ENCODE assay signal across 22 cellular contexts in genomic region chrX:153306527-153307115, GRCh38. TPM values are rescaled to one million over a fixed set of nuclear protein-coding genes. Genes with fewer than 3 reads are reported as not detected.
DNase-seq lines count a peak whose midpoint lies in the region; ATAC-seq and TF ChIP-seq lines count a peak whose summit lies in the region.
"Had no signal": no experiment of that assay in that cellular context is flagged by ENCODE, and none has a peak within 500 bp of the region (broad histone marks: within the 10 kb centered on the region; RNA-seq: fewer than 3 reads in every experiment).

No MANE protein-coding gene starts in this region.

- H2AFZ ChIP-seq in osteoblast (ENCODE audit: low read length) (no peak overlapping the region), SK-N-SH (ENCODE audit: low read depth) (no peak overlapping the region)

- H3K4me2 ChIP-seq in osteoblast (ENCODE audit: insufficient read depth, low read length) (no peak overlapping the region), SK-N-SH (no peak overlapping the region)
- H3K4me2 ChIP-seq: BLaER1 had no signal

- no peaks in the 10 kb centered on the region for H3K36me3 ChIP-seq in right atrium auricular region
- H3K36me3 ChIP-seq in osteoblast (ENCODE audit: insufficient read depth, low read length), result no peaks in the 10 kb centered on the region
- no peaks in the 10 kb centered on the region for H3K36me3 ChIP-seq in SK-N-SH (replicated peaks in 1 of 2; ENCODE audit: control insufficient read depth in 1 of 2, insufficient read depth in 2 of 2, low read length in 1 of 2)
- H3K36me3 ChIP-seq: BLaER1 had no signal

- no peaks in the 10 kb centered on the region for H3F3A ChIP-seq in SK-N-SH (replicated peaks; ENCODE audit: insufficient read depth)

- H3K4me3 ChIP-seq in right atrium auricular region (no peak overlapping the region), coronary artery (no peak overlapping the region), osteoblast (ENCODE audit: insufficient read depth, low read length) (no peak overlapping the region), SK-N-SH (ENCODE audit: low read depth in 2 of 2, low read length in 1 of 2) (no peak overlapping the region)
- H3K4me3 ChIP-seq: BLaER1 had no signal

- TF ChIP-seq RAD21 in SK-N-SH (IDR thresholded peaks at IDR 0.05; ENCODE audit: low read length), result no peak

- H3K4me1 ChIP-seq in right atrium auricular region (no peaks in the 10 kb centered on the region), osteoblast (ENCODE audit: insufficient read depth, low read length) (no peaks in the 10 kb centered on the region), SK-N-SH (ENCODE audit: control insufficient read depth in 1 of 2, insufficient read depth in 2 of 2, low read depth in 1 of 2, low read length in 1 of 2) (no peaks in the 10 kb centered on the region)

- H3K27ac ChIP-seq in right atrium auricular region (no peak overlapping the region), coronary artery (no peak overlapping the region), osteoblast (ENCODE audit: low read depth, low read length) (no peak overlapping the region), SK-N-SH (ENCODE audit: low read depth in 2 of 2, low read length in 1 of 2) (no peak overlapping the region)
- H3K27ac ChIP-seq: BLaER1 had no signal

- no peak for ATAC-seq in left ventricle myocardium superior
- ATAC-seq: CD8-positive, alpha-beta T cell; HCT116 had no signal

- POLR2A ChIA-PET in SK-N-SH (lab: Yijun Ruan, JAX), result no interaction called here

- TF ChIP-seq CTCF in right atrium auricular region (IDR thresholded peaks at IDR 0.05), result no peak
- TF ChIP-seq CTCF in coronary artery (IDR thresholded peaks at IDR 0.05), result no peak
- TF ChIP-seq CTCF in osteoblast (IDR thresholded peaks at IDR 0.05; ENCODE audit: extremely low read depth, low read depth, low read length), result no peak
- no peak for TF ChIP-seq CTCF in SK-N-SH (IDR thresholded peaks at IDR 0.05)

- no peaks in the 10 kb centered on the region for H4K20me1 ChIP-seq in osteoblast (ENCODE audit: insufficient read depth, low read length)
- H4K20me1 ChIP-seq in SK-N-SH (ENCODE audit: insufficient read depth), result no peaks in the 10 kb centered on the region

- intact Hi-C loops in left ventricle myocardium superior (cut with micrococcal nuclease), result no loop called here

- CTCF ChIA-PET in SK-N-SH (lab: Yijun Ruan, JAX), result no interaction called here

- no peaks in the 10 kb centered on the region for H3K27me3 ChIP-seq in right atrium auricular region
- peaks cover 28% of the 10 kb centered on the region for H3K27me3 ChIP-seq in osteoblast (ENCODE audit: insufficient read depth, low read length)
- peaks cover 53% of the 10 kb centered on the region for H3K27me3 ChIP-seq in SK-N-SH (ENCODE audit: insufficient read depth)

- H3K79me2 ChIP-seq in osteoblast (ENCODE audit: insufficient read depth, low read length) (no peaks in the 10 kb centered on the region), SK-N-SH (ENCODE audit: insufficient read depth) (no peaks in the 10 kb centered on the region)

- no peak overlapping the region for H3K9ac ChIP-seq in SK-N-SH
- H3K9ac ChIP-seq: BLaER1 had no signal

- no peak for TF ChIP-seq EP300 in SK-N-SH (IDR thresholded peaks at IDR 0.05; ENCODE audit: borderline replicate concordance in 1 of 2, low read depth in 1 of 2, low read length in 1 of 2)

- WGBS in SK-N-SH (ENCODE audit: low lambda C conversion rate), result 39% methylated on average over 10 of the region's 17 CpGs

- no peaks in the 10 kb centered on the region for H3K9me3 ChIP-seq in right atrium auricular region
- no peaks in the 10 kb centered on the region for H3K9me3 ChIP-seq in osteoblast (ENCODE audit: low read depth, low read length)
- H3K9me3 ChIP-seq in SK-N-SH, result no peaks in the 10 kb centered on the region
- H3K9me3 ChIP-seq: BLaER1 had no signal

- H3K9me2 ChIP-seq in SK-N-SH, result no peaks in the 10 kb centered on the region

- peak; percentile 40 for DNase-seq in right atrium auricular region (ENCODE audit: low spot score)
- no peak for DNase-seq in left ventricle myocardium superior
- peak; percentile 47 for DNase-seq in coronary artery (ENCODE audit: low spot score)
- DNase-seq in osteoblast (ENCODE audit: insufficient read length, low spot score, missing footprints), result peak; percentile 43
- no peak for DNase-seq in SK-N-SH
- DNase-seq in NCI-H2196 treated with DMSO at 0.1 percent for 48 hours (lab: John Stamatoyannopoulos, UW; ENCODE audit: unreplicated experiment), result no peak
- DNase-seq in NCI-H510A treated with DMSO at 0.1 percent for 48 hours (lab: John Stamatoyannopoulos, UW), result no peak
- DNase-seq: 8988T, DMS 273 treated with DMSO at 0.1 percent for 48 hours, DMS53, DND-41, EL, GOT3, H7, HFFc6, IMR-90 had no signal

TF ChIP-seq in SK-N-SH, 30 proteins besides CTCF, POLR2A, EP300 and RAD21 (continues in another document):
- TF ChIP-seq PBX3 (IDR thresholded peaks at IDR 0.05) (no peak), USF2 (IDR thresholded peaks at IDR 0.05; ENCODE audit: borderline replicate concordance, low read depth, low read length) (no peak), ZBTB33 (IDR thresholded peaks at IDR 0.05; ENCODE audit: borderline replicate concordance, low read depth) (no peak), TCF12 (IDR thresholded peaks at IDR 0.05) (no peak), EZH2phosphoT487 (IDR thresholded peaks at IDR 0.05; ENCODE audit: borderline replicate concordance, low read depth) (no peak), REST (IDR thresholded peaks at IDR 0.05; ENCODE audit: low read depth, low read length) (no peak), MEF2A (IDR thresholded peaks at IDR 0.05; ENCODE audit: borderline replicate concordance, low read depth) (no peak)

RNA-seq across cellular contexts. Expression of gene PNMA6F, which starts 14.9 kb away (rescaled TPM):
- not detected for total RNA-seq in right atrium auricular region
- not detected for total RNA-seq in left ventricle myocardium superior
- not detected in 2 replicates for total RNA-seq in osteoblast
- polyA plus RNA-seq in SK-N-SH (2012; rRNA removed), result not detected in 2 replicates
- polyA plus RNA-seq in SK-N-SH (2012; cell fraction: cytosol; rRNA removed), result not detected in 2 replicates
- not detected in 2 replicates for polyA plus RNA-seq in SK-N-SH (2012; cell fraction: nucleus; rRNA removed)
- total RNA-seq: A673; CD8-positive, alpha-beta T cell; H7; HFFc6; IMR-90 had no signal
- polyA plus RNA-seq: AG04450, CD14-positive monocyte, IMR-90 had no signal

RNA-seq across cellular contexts. Expression of gene ZNF275, which starts 27.3 kb away (rescaled TPM):
- total RNA-seq in right atrium auricular region (1 to 10 TPM; 5.9 to 7.2 TPM), left ventricle myocardium superior (6.1 TPM), osteoblast (11.2 and 12.1 TPM in 2 replicates)
- polyA plus RNA-seq in SK-N-SH (2012; rRNA removed), result 4.9 and 6.3 TPM in 2 replicates
- polyA plus RNA-seq in SK-N-SH (2012; cell fraction: cytosol; rRNA removed), result 4.2 and 4.4 TPM in 2 replicates
- 12.3 and 17.2 TPM in 2 replicates for polyA plus RNA-seq in SK-N-SH (2012; cell fraction: nucleus; rRNA removed)

Comparison
In these comparisons a context has a peak if more than half of its experiments do, and no peak if none do; other contexts are left out.
1. DNase-seq: peak in right atrium auricular region (single experiment), coronary artery (single experiment) and osteoblast (single experiment); none in left ventricle myocardium superior (single experiment), SK-N-SH (single experiment), NCI-H2196 treated with DMSO at 0.1 percent for 48 hours (single experiment) and NCI-H510A treated with DMSO at 0.1 percent for 48 hours (single experiment).